ENCODE assay signal across 26 cellular contexts in genomic region chr6:3879194-3879952, GRCh38.
"Had no signal": no experiment of that assay in that cellular context is flagged by ENCODE, and none has a peak within 500 bp of the region (broad histone marks: within the 10 kb centered on the region; RNA-seq: fewer than 3 reads in every experiment).

No MANE protein-coding gene starts in this region.

- H3K4me3 Mint-ChIP-seq: naive thymus-derived CD4-positive, alpha-beta T cell; nephron; neural crest cell; stimulated activated effector memory CD8-positive, alpha-beta T cell treated with anti-CD3 and anti-CD28 coated beads, Interleukin-12 subunit alpha, Interleukin-12 subunit beta, amount 100 ng/mL, for 72 hours; stimulated activated naive CD8-positive, alpha-beta T cell treated with anti-CD3 and anti-CD28 coated beads, Interleukin-15, Interleukin-2, amounts not matched to agents 100 ng/mL and 50 ng/mL, for 24 hours had no signal

- H3K27me3 ChIP-seq: left lung, ovary, sigmoid colon, spleen, suprapubic skin, tibial artery, upper lobe of right lung had no signal

- H3K27ac ChIP-seq: left lung, ovary, sigmoid colon, spleen, suprapubic skin, thoracic aorta, tibial artery, upper lobe of right lung had no signal

- ATAC-seq: left cardiac atrium; left lung; mucosa of descending colon; naive thymus-derived CD4-positive, alpha-beta T cell; right cardiac atrium; stimulated activated effector memory CD8-positive, alpha-beta T cell treated with anti-CD3 and anti-CD28 coated beads, Interleukin-12 subunit alpha, Interleukin-12 subunit beta, amount 100 ng/mL, for 72 hours; upper lobe of right lung had no signal

- H3K4me1 ChIP-seq: left lung, spleen had no signal

- H3K36me3 Mint-ChIP-seq: naive thymus-derived CD4-positive, alpha-beta T cell; stimulated activated effector memory CD8-positive, alpha-beta T cell treated with anti-CD3 and anti-CD28 coated beads, Interleukin-12 subunit alpha, Interleukin-12 subunit beta, amount 100 ng/mL, for 72 hours had no signal

- H3K27me3 Mint-ChIP-seq: stimulated activated naive CD8-positive, alpha-beta T cell treated with anti-CD3 and anti-CD28 coated beads, Interleukin-15, Interleukin-2, amounts not matched to agents 100 ng/mL and 50 ng/mL, for 24 hours had no signal

- H3K4me3 ChIP-seq: left lung, lung, mucosa of descending colon, ovary, sigmoid colon, spleen, suprapubic skin, thoracic aorta, tibial artery, upper lobe of right lung had no signal

- H3K27ac Mint-ChIP-seq: nephron; progenitor cell of endocrine pancreas; stimulated activated effector memory CD8-positive, alpha-beta T cell treated with anti-CD3 and anti-CD28 coated beads, Interleukin-12 subunit alpha, Interleukin-12 subunit beta, amount 100 ng/mL, for 72 hours; stimulated activated naive CD8-positive, alpha-beta T cell treated with anti-CD3 and anti-CD28 coated beads, Interleukin-15, Interleukin-2, amounts not matched to agents 100 ng/mL and 50 ng/mL, for 24 hours had no signal

- DNase-seq: hippocampal formation; kidney glomerular epithelial cell; left cardiac atrium; left lung; mesendoderm; midbrain; mucosa of descending colon; naive thymus-derived CD4-positive, alpha-beta T cell; ovary; sigmoid colon; small intestine; spleen; stimulated activated CD4-positive, alpha-beta T cell treated with anti-CD3 and anti-CD28 coated beads, Interleukin-4, amount 100 ng/mL, for 24 hours; stimulated activated naive CD4-positive, alpha-beta T cell; tibial artery; trophoblast cell; upper lobe of right lung had no signal

- H3K36me3 ChIP-seq: left lung, ovary, sigmoid colon, spleen, suprapubic skin, thoracic aorta, tibial artery, upper lobe of right lung had no signal

- H3K9me3 ChIP-seq: left lung, mucosa of descending colon, ovary, sigmoid colon, spleen, suprapubic skin, thoracic aorta, tibial artery, upper lobe of right lung had no signal

- H3K9me3 Mint-ChIP-seq: naive thymus-derived CD4-positive, alpha-beta T cell; nephron; neural crest cell; stimulated activated effector memory CD8-positive, alpha-beta T cell treated with anti-CD3 and anti-CD28 coated beads, Interleukin-12 subunit alpha, Interleukin-12 subunit beta, amount 100 ng/mL, for 72 hours; stimulated activated naive CD8-positive, alpha-beta T cell treated with anti-CD3 and anti-CD28 coated beads, Interleukin-15, Interleukin-2, amounts not matched to agents 100 ng/mL and 50 ng/mL, for 24 hours had no signal

- H3K4me1 Mint-ChIP-seq: stimulated activated effector memory CD8-positive, alpha-beta T cell treated with anti-CD3 and anti-CD28 coated beads, Interleukin-12 subunit alpha, Interleukin-12 subunit beta, amount 100 ng/mL, for 72 hours had no signal
